ENCODE assay signal across 1 cellular context in genomic region chr1:156118175-156118868, GRCh38.
TF ChIP-seq lines count a peak whose summit lies in the region.

No MANE protein-coding gene starts in this region.

TF ChIP-seq in HepG2, 621 proteins besides CTCF, POLR2A, EP300 and RAD21 (continued from another document):
- peak; percentile 71; the same call in 1 of the 2 replicates for TF ChIP-seq HDAC2 (CRISPR knock-in tag; IDR thresholded peaks at IDR 0.05)
- TF ChIP-seq CCAR2 (optimal IDR thresholded peaks at IDR 0.05; ENCODE audit: low read depth, low read length): peak; percentile 66
- peak; percentile 90 for TF ChIP-seq MEF2D (CRISPR knock-in tag; IDR thresholded peaks at IDR 0.05)
- TF ChIP-seq DBP (CRISPR knock-in tag; IDR thresholded peaks at IDR 0.05; ENCODE audit: not compliant biosample characterization): no peak
- no peak for TF ChIP-seq ZNF776 (CRISPR knock-in tag; IDR thresholded peaks at IDR 0.05)
- TF ChIP-seq TCF7 (IDR thresholded peaks at IDR 0.05; ENCODE audit: low read depth): peak; percentile 24; the same call in 1 of the 2 replicates
- TF ChIP-seq NFYC (CRISPR knock-in tag; IDR thresholded peaks at IDR 0.05): no peak
- peak; percentile 50; the same call in 1 of the 2 replicates for TF ChIP-seq SRY (CRISPR knock-in tag; IDR thresholded peaks at IDR 0.05)
- peak; percentile 70; the same call in 1 of the 2 replicates for TF ChIP-seq AHR (CRISPR knock-in tag; IDR thresholded peaks at IDR 0.05)
- TF ChIP-seq GABPA (IDR thresholded peaks at IDR 0.05; ENCODE audit: low read depth, low read length): no peak
- peak; percentile 43 for TF ChIP-seq GABPA (CRISPR knock-in tag; IDR thresholded peaks at IDR 0.05; ENCODE audit: low read depth)
- TF ChIP-seq GFI1 (CRISPR knock-in tag; IDR thresholded peaks at IDR 0.05; ENCODE audit: borderline replicate concordance): peak; percentile 65; the same call in 1 of the 2 replicates
- 0 out of 2 replicates have a peak, but pooled peaks have one; percentile 50 for TF ChIP-seq GATA4 (IDR thresholded peaks at IDR 0.05; ENCODE audit: borderline replicate concordance, low read depth)
- TF ChIP-seq, protein P1, sequence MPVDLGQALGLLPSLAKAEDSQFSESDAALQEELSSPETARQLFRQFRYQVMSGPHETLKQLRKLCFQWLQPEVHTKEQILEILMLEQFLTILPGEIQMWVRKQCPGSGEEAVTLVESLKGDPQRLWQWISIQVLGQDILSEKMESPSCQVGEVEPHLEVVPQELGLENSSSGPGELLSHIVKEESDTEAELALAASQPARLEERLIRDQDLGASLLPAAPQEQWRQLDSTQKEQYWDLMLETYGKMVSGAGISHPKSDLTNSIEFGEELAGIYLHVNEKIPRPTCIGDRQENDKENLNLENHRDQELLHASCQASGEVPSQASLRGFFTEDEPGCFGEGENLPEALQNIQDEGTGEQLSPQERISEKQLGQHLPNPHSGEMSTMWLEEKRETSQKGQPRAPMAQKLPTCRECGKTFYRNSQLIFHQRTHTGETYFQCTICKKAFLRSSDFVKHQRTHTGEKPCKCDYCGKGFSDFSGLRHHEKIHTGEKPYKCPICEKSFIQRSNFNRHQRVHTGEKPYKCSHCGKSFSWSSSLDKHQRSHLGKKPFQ (CRISPR knock-in tag; IDR thresholded peaks at IDR 0.05; ENCODE audit: insufficient replicate concordance): peak; percentile 27
- no peak for TF ChIP-seq ZNF10 (CRISPR knock-in tag; IDR thresholded peaks at IDR 0.05; ENCODE audit: borderline replicate concordance, low read depth)
- peak; percentile 73; the same call in 1 of the 2 replicates for TF ChIP-seq ZNF772 (CRISPR knock-in tag; IDR thresholded peaks at IDR 0.05)
- TF ChIP-seq ZNF501 (CRISPR knock-in tag; IDR thresholded peaks at IDR 0.05): 0 out of 2 replicates have a peak, but pooled peaks have one; percentile 25
- TF ChIP-seq RXRA (CRISPR knock-in tag; IDR thresholded peaks at IDR 0.05): peak; percentile 50; the same call in 1 of the 2 replicates
- peak; percentile 64; the same call in 1 of the 2 replicates for TF ChIP-seq ETV5 (CRISPR knock-in tag; IDR thresholded peaks at IDR 0.05; ENCODE audit: borderline replicate concordance)
- TF ChIP-seq, protein P2, sequence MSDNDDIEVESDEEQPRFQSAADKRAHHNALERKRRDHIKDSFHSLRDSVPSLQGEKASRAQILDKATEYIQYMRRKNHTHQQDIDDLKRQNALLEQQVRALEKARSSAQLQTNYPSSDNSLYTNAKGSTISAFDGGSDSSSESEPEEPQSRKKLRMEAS (IDR thresholded peaks at IDR 0.05): peak; percentile 84
- 0 out of 2 replicates have a peak, but pooled peaks have one; percentile 27 for TF ChIP-seq DDIT3 (CRISPR knock-in tag; IDR thresholded peaks at IDR 0.05)
- no peak for TF ChIP-seq ZNF652 (CRISPR knock-in tag; IDR thresholded peaks at IDR 0.05; ENCODE audit: borderline replicate concordance, low read depth)
- TF ChIP-seq RFXAP (CRISPR knock-in tag; IDR thresholded peaks at IDR 0.05; ENCODE audit: borderline replicate concordance): 0 out of 2 replicates have a peak, but pooled peaks have one; percentile 15
- no peak for TF ChIP-seq ZNF354B (CRISPR knock-in tag; IDR thresholded peaks at IDR 0.05)
- 0 out of 2 replicates have a peak, but pooled peaks have one; percentile 37 for TF ChIP-seq DPF2 (CRISPR knock-in tag; IDR thresholded peaks at IDR 0.05; ENCODE audit: borderline replicate concordance, low read depth)
- TF ChIP-seq, protein P3, sequence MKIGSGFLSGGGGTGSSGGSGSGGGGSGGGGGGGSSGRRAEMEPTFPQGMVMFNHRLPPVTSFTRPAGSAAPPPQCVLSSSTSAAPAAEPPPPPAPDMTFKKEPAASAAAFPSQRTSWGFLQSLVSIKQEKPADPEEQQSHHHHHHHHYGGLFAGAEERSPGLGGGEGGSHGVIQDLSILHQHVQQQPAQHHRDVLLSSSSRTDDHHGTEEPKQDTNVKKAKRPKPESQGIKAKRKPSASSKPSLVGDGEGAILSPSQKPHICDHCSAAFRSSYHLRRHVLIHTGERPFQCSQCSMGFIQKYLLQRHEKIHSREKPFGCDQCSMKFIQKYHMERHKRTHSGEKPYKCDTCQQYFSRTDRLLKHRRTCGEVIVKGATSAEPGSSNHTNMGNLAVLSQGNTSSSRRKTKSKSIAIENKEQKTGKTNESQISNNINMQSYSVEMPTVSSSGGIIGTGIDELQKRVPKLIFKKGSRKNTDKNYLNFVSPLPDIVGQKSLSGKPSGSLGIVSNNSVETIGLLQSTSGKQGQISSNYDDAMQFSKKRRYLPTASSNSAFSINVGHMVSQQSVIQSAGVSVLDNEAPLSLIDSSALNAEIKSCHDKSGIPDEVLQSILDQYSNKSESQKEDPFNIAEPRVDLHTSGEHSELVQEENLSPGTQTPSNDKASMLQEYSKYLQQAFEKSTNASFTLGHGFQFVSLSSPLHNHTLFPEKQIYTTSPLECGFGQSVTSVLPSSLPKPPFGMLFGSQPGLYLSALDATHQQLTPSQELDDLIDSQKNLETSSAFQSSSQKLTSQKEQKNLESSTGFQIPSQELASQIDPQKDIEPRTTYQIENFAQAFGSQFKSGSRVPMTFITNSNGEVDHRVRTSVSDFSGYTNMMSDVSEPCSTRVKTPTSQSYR (CRISPR knock-in tag; IDR thresholded peaks at IDR 0.05; ENCODE audit: borderline replicate concordance): peak; percentile 45; the same call in 1 of the 2 replicates
- peak; percentile 40; the same call in 1 of the 2 replicates for TF ChIP-seq ZNF605 (CRISPR knock-in tag; IDR thresholded peaks at IDR 0.05)
- peak; percentile 62 for TF ChIP-seq CREM (IDR thresholded peaks at IDR 0.05)
- TF ChIP-seq CREM (CRISPR knock-in tag; IDR thresholded peaks at IDR 0.05): no peak
- TF ChIP-seq GATAD1 (CRISPR knock-in tag; IDR thresholded peaks at IDR 0.05): no peak
- peak; percentile 76 for TF ChIP-seq DRAP1 (CRISPR knock-in tag; IDR thresholded peaks at IDR 0.05)
- peak; percentile 75 for TF ChIP-seq ZFY (CRISPR knock-in tag; IDR thresholded peaks at IDR 0.05)
- peak; percentile 70 for TF ChIP-seq TAF1 (CRISPR knock-in tag; IDR thresholded peaks at IDR 0.05)
- no peak for TF ChIP-seq SMAD1 (CRISPR knock-in tag; IDR thresholded peaks at IDR 0.05; ENCODE audit: borderline replicate concordance, low read depth)
- TF ChIP-seq PATZ1 (CRISPR knock-in tag; IDR thresholded peaks at IDR 0.05): peak; percentile 89
- TF ChIP-seq ZNF703 (CRISPR knock-in tag; IDR thresholded peaks at IDR 0.05; ENCODE audit: borderline replicate concordance): 0 out of 2 replicates have a peak, but pooled peaks have one; percentile 38
- peak; percentile 20; the same call in 1 of the 2 replicates for TF ChIP-seq ERF (CRISPR knock-in tag; IDR thresholded peaks at IDR 0.05)
- 0 out of 2 replicates have a peak, but pooled peaks have one; percentile 43 for TF ChIP-seq ZSCAN9 (CRISPR knock-in tag; IDR thresholded peaks at IDR 0.05; ENCODE audit: borderline replicate concordance)
- TF ChIP-seq ELF3 (CRISPR knock-in tag; IDR thresholded peaks at IDR 0.05): peak; percentile 65
- TF ChIP-seq, protein P4, sequence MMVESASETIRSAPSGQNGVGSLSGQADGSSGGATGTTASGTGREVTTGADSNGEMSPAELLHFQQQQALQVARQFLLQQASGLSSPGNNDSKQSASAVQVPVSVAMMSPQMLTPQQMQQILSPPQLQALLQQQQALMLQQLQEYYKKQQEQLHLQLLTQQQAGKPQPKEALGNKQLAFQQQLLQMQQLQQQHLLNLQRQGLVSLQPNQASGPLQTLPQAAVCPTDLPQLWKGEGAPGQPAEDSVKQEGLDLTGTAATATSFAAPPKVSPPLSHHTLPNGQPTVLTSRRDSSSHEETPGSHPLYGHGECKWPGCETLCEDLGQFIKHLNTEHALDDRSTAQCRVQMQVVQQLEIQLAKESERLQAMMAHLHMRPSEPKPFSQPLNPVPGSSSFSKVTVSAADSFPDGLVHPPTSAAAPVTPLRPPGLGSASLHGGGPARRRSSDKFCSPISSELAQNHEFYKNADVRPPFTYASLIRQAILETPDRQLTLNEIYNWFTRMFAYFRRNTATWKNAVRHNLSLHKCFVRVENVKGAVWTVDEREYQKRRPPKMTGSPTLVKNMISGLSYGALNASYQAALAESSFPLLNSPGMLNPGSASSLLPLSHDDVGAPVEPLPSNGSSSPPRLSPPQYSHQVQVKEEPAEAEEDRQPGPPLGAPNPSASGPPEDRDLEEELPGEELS (CRISPR knock-in tag; IDR thresholded peaks at IDR 0.05): peak; percentile 18; the same call in 1 of the 2 replicates
TF ChIP-seq in HepG2: peak in this region for 121.
